Comparison of ENCODE assay signal across 22 cellular contexts in the genomic region with DNA sequence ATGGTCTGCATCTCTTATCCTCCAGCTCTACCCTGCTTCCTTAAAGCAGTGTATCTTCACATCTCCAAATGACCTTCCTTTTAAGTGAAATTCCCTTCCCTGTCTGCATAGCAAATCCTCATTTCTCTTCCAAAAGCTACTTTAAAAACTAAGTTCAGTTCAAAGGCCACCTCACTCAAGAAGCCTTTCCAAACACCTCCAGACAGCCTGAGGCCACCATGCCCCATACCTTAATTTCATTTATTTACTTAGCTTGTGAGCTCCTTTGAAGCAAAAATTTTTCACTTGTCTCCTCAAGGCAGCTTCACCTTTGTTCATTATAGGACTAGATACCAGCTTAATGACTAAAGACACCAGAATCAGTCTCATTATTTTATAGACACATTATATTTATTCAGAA. TPM values are rescaled to one million over a fixed set of nuclear protein-coding genes. Genes with fewer than 3 reads are reported as not detected.
"Had no signal": no experiment of that assay in that cellular context is flagged by ENCODE, and none has a peak within 500 bp of the region (broad histone marks: within the 10 kb centered on the region; RNA-seq: fewer than 3 reads in every experiment).

No MANE protein-coding gene starts in this region.

- H3K27ac ChIP-seq: adrenal gland, esophagus squamous epithelium, heart right ventricle, thyroid gland, VCaP had no signal

- DNase-seq: activated CD4-positive, CD25-positive, alpha-beta regulatory T cell treated with anti-CD3 and anti-CD28 coated beads, Interleukin-2, amount 50 U/mL, for 72 hours; activated effector memory CD4-positive, alpha-beta T cell treated with Interleukin-2 at 50 U/mL for 16 hours; activated T-cell treated with anti-CD3 and anti-CD28 coated beads for 4 hours; adrenal gland; effector memory CD4-positive, alpha-beta T cell; esophagus squamous epithelium; heart right ventricle; left ventricle myocardium superior; mucosa of descending colon; naive B cell; nucleus accumbens; posterior cingulate gyrus; retina; stimulated activated CD4-positive, alpha-beta T cell treated with anti-CD3 and anti-CD28 coated beads, Interleukin-12 subunit alpha, Interleukin-12 subunit beta, amount 100 ng/mL, for 4 hours; stimulated activated CD4-positive, alpha-beta T cell treated with anti-CD3 and anti-CD28 coated beads, Interleukin-1b, Interleukin-23, amount 100 ng/mL, for 48 hours; stimulated activated CD8-positive, alpha-beta memory T cell treated with anti-CD3 and anti-CD28 coated beads, Interleukin-4, amount 100 ng/mL, for 48 hours; stimulated activated naive CD4-positive, alpha-beta T cell treated with Interleukin-2 at 50 U/mL for 16 hours; thyroid gland had no signal

- H3K4me3 Mint-ChIP-seq: memory B cell, naive B cell had no signal

- ATAC-seq: activated naive CD4-positive, alpha-beta T cell treated with anti-CD3 and anti-CD28 coated beads, Interleukin-2, amount 50 U/mL, for 72 hours; heart right ventricle; left ventricle myocardium superior; mucosa of descending colon had no signal

- H3K36me3 Mint-ChIP-seq: activated naive CD4-positive, alpha-beta T cell treated with anti-CD3 and anti-CD28 coated beads, Interleukin-2, amount 50 U/mL, for 72 hours had no signal

- H3K27me3 Mint-ChIP-seq: memory B cell, naive B cell had no signal

- H3K4me1 ChIP-seq: esophagus squamous epithelium, heart right ventricle had no signal

- H3K9me3 Mint-ChIP-seq: activated naive CD4-positive, alpha-beta T cell treated with anti-CD3 and anti-CD28 coated beads, Interleukin-2, amount 50 U/mL, for 72 hours; memory B cell; naive B cell had no signal

- H3K4me3 ChIP-seq: adrenal gland, esophagus squamous epithelium, heart right ventricle, mucosa of descending colon, thyroid gland had no signal

- H3K27me3 ChIP-seq: adrenal gland, esophagus squamous epithelium, heart right ventricle, thyroid gland had no signal

- H3K9me3 ChIP-seq: adrenal gland, esophagus squamous epithelium, heart right ventricle, mucosa of descending colon, thyroid gland had no signal

RNA-seq across cellular contexts. Expression of a gene that starts 49.8 kb away (rescaled TPM):
- total RNA-seq: activated naive CD4-positive, alpha-beta T cell treated with anti-CD3 and anti-CD28 coated beads, Interleukin-2, amount 50 U/mL, for 72 hours; T-helper 1 cell treated with Interleukin-12 subunit alpha and Interleukin-12 subunit beta and Interleukin-4 antibody, amounts not matched to agents 30 ng/mL and 1 ng/mL, for 36 hours had no signal
